ENCODE assay signal across 8 cellular contexts in genomic region chr16:2537451-2538379, GRCh38. TPM values are rescaled to one million over a fixed set of nuclear protein-coding genes. Genes with fewer than 3 reads are reported as not detected.
DNase-seq lines count a peak whose midpoint lies in the region; ATAC-seq, FAIRE-seq and TF ChIP-seq lines count a peak whose summit lies in the region.

Gene PDPK1 (plus strand): TSS chr16:2538021. CDS start chr16:2538113, 92 bp downstream.

- CTCF ChIA-PET in A673 (lab: Charles Lee) = no interaction called here

- H3K9me3 ChIP-seq in A673 (ENCODE audit: low read depth, low read length, poor library complexity, severe bottlenecking) (no peaks in the 10 kb centered on the region), small intestine (ENCODE audit: control insufficient read depth, low read depth) (no peaks in the 10 kb centered on the region)

- peak within 1 kb of the TSS; percentile 58 for H3K4me3 ChIP-seq in A673 (ENCODE audit: low read depth, low read length, poor library complexity, severe bottlenecking)
- peak within 1 kb of the TSS; percentile 76 to 90 for H3K4me3 ChIP-seq in small intestine (ENCODE audit: low read depth in 1 of 2, low read length in 2 of 2)

- no peak for FAIRE-seq in small intestine (lab: Jason Lieb, UNC)

- H3K27me3 ChIP-seq in A673 (replicated peaks; ENCODE audit: insufficient read depth, low read depth, low read length, poor library complexity) (no peaks in the 10 kb centered on the region), small intestine (ENCODE audit: control insufficient read depth in 2 of 2, insufficient read depth in 2 of 2, low read length in 2 of 2) (no peaks in the 10 kb centered on the region)

- no peaks in the 10 kb centered on the region for H3K36me3 ChIP-seq in A673 (ENCODE audit: insufficient read depth, low read length, poor library complexity, severe bottlenecking)
- no peaks in the 10 kb centered on the region for H3K36me3 ChIP-seq in small intestine (ENCODE audit: control insufficient read depth in 2 of 2, insufficient read depth in 2 of 2, low read length in 2 of 2)

- POLR2A ChIA-PET in A673 (lab: Charles Lee; ENCODE audit: low non-redundant PET) = interaction anchor here (0.6 kb wide), 3 partner anchors 23 to 427 kb away, joined by 3 to 7 read pairs (median 4); partner anchors contain the start of gene SRRM2

- H3K4me1 ChIP-seq in A673 (ENCODE audit: insufficient read depth, low read length, poor library complexity, severe bottlenecking) (peaks cover 4% of the 10 kb centered on the region), small intestine (ENCODE audit: control insufficient read depth in 2 of 2, insufficient read depth in 1 of 2, low read depth in 1 of 2, low read length in 1 of 2) (peaks cover 0 to 4% of the 10 kb centered on the region in 2 donors)

- no TSS peak for BruUV-seq in A673 (replicated peaks; lab: Mats Ljungman, UMichigan)

- DNase-seq in A673 (ENCODE audit: low spot score) (peak; percentile 98), NCI-H2171 treated with DMSO at 0.1 percent for 48 hours (lab: John Stamatoyannopoulos, UW) (peak; percentile 90), T47D (ENCODE audit: low read depth in 1 of 2, low spot score in 1 of 2) (peak; percentile 82 to 97), iPS-NIHi11 (ENCODE audit: low spot score) (peak; percentile 93), small intestine (peak; percentile 95)

- TF ChIP-seq CTCF in A673 (conservative IDR thresholded peaks at IDR 0.05; ENCODE audit: low read depth, low read length) (no peak), VCaP (conservative IDR thresholded peaks at IDR 0.05) (no peak)

- WGBS in small intestine, 3 donors = 0 to 1% (median 0%) methylated on average over 21 to 126 of the region's 126 CpGs

- in situ Hi-C loops in T47D (cut with HindIII; ENCODE audit: low pct_unique_long_range_greater_than_20kb, low sequenced_read_pairs) = no loop called here

- ATAC-seq in GM18868 (IDR thresholded peaks at IDR 0.05; ENCODE audit: unreplicated experiment) = peak; percentile 82
- ATAC-seq in HG03108 (IDR thresholded peaks at IDR 0.05; ENCODE audit: unreplicated experiment) = peak; percentile 85

- intact Hi-C loops in A673 (cut with micrococcal nuclease; ENCODE audit: unreplicated experiment) = no loop called here

- H3K27ac ChIP-seq in A673 (ENCODE audit: low read depth, low read length, poor library complexity, severe bottlenecking) = peak within 1 kb of the TSS; percentile 59
- peak within 1 kb of the TSS; percentile 71 for H3K27ac ChIP-seq in VCaP
- H3K27ac ChIP-seq in small intestine (ENCODE audit: low read depth in 1 of 2, low read length in 1 of 2) = peak within 1 kb of the TSS; percentile 90 to 97

RNA-seq across cellular contexts. Expression of gene PDPK1, which starts in this region (rescaled TPM):
- 31.6 and 37.9 TPM in 2 replicates for total RNA-seq in A673 (2021)
- polyA plus RNA-seq in small intestine = 10 to 100 TPM; 22.2 to 34.0 (median 30.4) TPM

Comparison
In these comparisons a context has a peak if more than half of its experiments do, and no peak if none do; other contexts are left out.
1. Peak in every context shown above with its lines: DNase-seq, ATAC-seq, H3K4me3 ChIP-seq and H3K27ac ChIP-seq.